ENCODE assay signal across 23 cellular contexts in genomic region chrX:153714256-153714655, GRCh38.
"Had no signal": no experiment of that assay in that cellular context is flagged by ENCODE, and none has a peak within 500 bp of the region (broad histone marks: within the 10 kb centered on the region; RNA-seq: fewer than 3 reads in every experiment).

No MANE protein-coding gene starts in this region.

- H3K9me3 ChIP-seq: breast epithelium, gastroesophageal sphincter, ovary, prostate gland, thoracic aorta had no signal

- H3K4me1 ChIP-seq: breast epithelium, gastroesophageal sphincter, prostate gland had no signal

- H3K27ac ChIP-seq: breast epithelium, gastroesophageal sphincter, ovary, prostate gland, skin epidermis, thoracic aorta, WERI-Rb-1 had no signal

- ATAC-seq: activated CD4-positive, CD25-positive, alpha-beta regulatory T cell treated with anti-CD3 and anti-CD28 coated beads, Interleukin-2, amount 50 U/mL, for 24 hours; activated naive CD4-positive, alpha-beta T cell treated with anti-CD3 and anti-CD28 coated beads, Interleukin-2, amount 50 U/mL, for 72 hours; gastroesophageal sphincter; sciatic nerve; T-helper 17 cell had no signal

- H3K4me3 ChIP-seq: breast epithelium, gastroesophageal sphincter, ovary, prostate gland, skin epidermis, thoracic aorta had no signal

- FAIRE-seq: urothelium cell line had no signal

- DNase-seq: activated CD4-positive, alpha-beta memory T cell treated with anti-CD3 and anti-CD28 coated beads, Interleukin-2, amount 10 ng/mL, durations not matched to agents 7 days and 5 days; activated CD4-positive, alpha-beta T cell treated with anti-CD3 and anti-CD28 coated beads, Interleukin-2, amount 10 ng/mL, durations not matched to agents 24 days and 14 days; activated naive CD4-positive, alpha-beta T cell; activated T-cell treated with anti-CD3 and anti-CD28 coated beads, Interleukin-2, amount 50 U/mL, for 48 hours; central memory CD4-positive, alpha-beta T cell; endodermal cell; hippocampal formation; naive B cell; ovary; retina; stimulated activated CD4-positive, alpha-beta T cell treated with anti-CD3 and anti-CD28 coated beads, Interleukin-12 subunit alpha, Interleukin-12 subunit beta, amount 100 ng/mL, for 4 hours; stimulated activated CD4-positive, alpha-beta T cell treated with anti-CD3 and anti-CD28 coated beads, Interleukin-4, amount 100 ng/mL, for 1 hour; T-helper 17 cell; WERI-Rb-1 had no signal
